19 cellular contexts compared by ENCODE assay signal in the genomic region with DNA sequence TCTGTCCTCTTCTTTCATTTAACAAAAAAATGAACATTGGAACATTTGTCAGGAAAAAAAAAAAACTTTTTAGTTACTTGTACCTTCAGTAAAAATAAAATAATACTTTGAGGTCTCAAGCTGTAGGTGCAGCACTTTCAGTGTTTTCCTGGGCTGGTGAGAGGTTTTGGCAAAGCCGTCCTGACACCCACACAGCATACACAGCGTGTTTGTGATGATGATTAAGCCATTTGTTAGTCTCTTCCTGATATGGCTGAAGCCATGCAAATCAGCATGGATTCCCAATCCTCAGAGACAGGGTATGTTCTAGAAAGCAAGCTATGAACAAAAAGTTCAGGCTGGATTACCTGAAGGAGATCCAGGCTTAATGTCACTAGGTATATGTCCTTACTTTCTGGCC.
DNase-seq lines count a peak whose midpoint lies in the region; ATAC-seq, FAIRE-seq and TF ChIP-seq lines count a peak whose summit lies in the region.
"Had no signal": no experiment of that assay in that cellular context is flagged by ENCODE, and none has a peak within 500 bp of the region (broad histone marks: within the 10 kb centered on the region; RNA-seq: fewer than 3 reads in every experiment).

No MANE protein-coding gene starts in this region.

- H3K79me1 ChIP-seq in mesenchymal stem cell (replicated peaks; ENCODE audit: low read length, poor library complexity, severe bottlenecking): no peaks in the 10 kb centered on the region

- H3K14ac ChIP-seq in mesenchymal stem cell (ENCODE audit: low read length in 2 of 2): no peak overlapping the region

- H4K8ac ChIP-seq in mesenchymal stem cell (ENCODE audit: low read length): no peak overlapping the region

- H3K36me3 Mint-ChIP-seq in MCF 10A (ENCODE audit: insufficient read depth, unreplicated experiment): no peaks in the 10 kb centered on the region

- H3K4me1 ChIP-seq in breast epithelium (no peaks in the 10 kb centered on the region), mesenchymal stem cell (ENCODE audit: control insufficient read depth, insufficient read depth, low read depth, low read length) (no peaks in the 10 kb centered on the region), foreskin keratinocyte (no peaks in the 10 kb centered on the region)

- POLR2A ChIA-PET in MCF 10A (lab: Yijun Ruan, JAX): no interaction called here

- H2AFZ ChIP-seq in mesenchymal stem cell (ENCODE audit: low read depth, low read length): no peak overlapping the region

- H2AK5ac ChIP-seq in mesenchymal stem cell (ENCODE audit: low read length, severe bottlenecking): no peak overlapping the region

- no peak overlapping the region for H3K27ac ChIP-seq in breast epithelium
- no peak overlapping the region for H3K27ac ChIP-seq in mesenchymal stem cell (ENCODE audit: low read length, poor library complexity, severe bottlenecking)
- no peak overlapping the region for H3K27ac ChIP-seq in caudate nucleus (ENCODE audit: low read depth, low read length)
- no peak overlapping the region for H3K27ac ChIP-seq in foreskin keratinocyte
- H3K27ac ChIP-seq: HL-60, KMS-11 had no signal

- peak overlapping the region; percentile 15 for H3K9ac ChIP-seq in mesenchymal stem cell (ENCODE audit: low read length)
- H3K9ac ChIP-seq: KMS-11 had no signal

- no peak overlapping the region for H2BK15ac ChIP-seq in mesenchymal stem cell (ENCODE audit: low read depth, poor library complexity, severe bottlenecking)

- no TSS peak for BruUV-seq in MCF 10A (replicated peaks; lab: Mats Ljungman, UMichigan)

- H3K23ac ChIP-seq in mesenchymal stem cell (ENCODE audit: low read length in 2 of 2): no peak overlapping the region

- no peaks in the 10 kb centered on the region for H3K36me3 ChIP-seq in breast epithelium
- H3K36me3 ChIP-seq in bronchial epithelial cell (ENCODE audit: control insufficient read depth, insufficient read depth, low read length): no peaks in the 10 kb centered on the region
- no peaks in the 10 kb centered on the region for H3K36me3 ChIP-seq in mesenchymal stem cell (ENCODE audit: control insufficient read depth in 1 of 2, insufficient read depth in 2 of 2, low read depth in 1 of 2, low read length in 2 of 2)
- H3K36me3 ChIP-seq in MG63: no peaks in the 10 kb centered on the region

- H3K27ac Mint-ChIP-seq in MCF 10A (ENCODE audit: low read depth, unreplicated experiment): no peak overlapping the region

- H3K4me3 Mint-ChIP-seq in MCF 10A (ENCODE audit: unreplicated experiment): no peak overlapping the region

- peak; percentile 31 for DNase-seq in MCF 10A (ENCODE audit: unreplicated experiment)
- no peak for DNase-seq in breast epithelium (ENCODE audit: low spot score in 2 of 2)
- peak; percentile 67 for DNase-seq in bronchial epithelial cell (ENCODE audit: low read depth)
- DNase-seq in mesenchymal stem cell: no peak
- DNase-seq in caudate nucleus (lab: John Stamatoyannopoulos, UW): no peak
- DNase-seq in foreskin keratinocyte: no peak
- DNase-seq in MG63: no peak
- DNase-seq in iPS-NIHi11 (ENCODE audit: low spot score): no peak
- DNase-seq: 8988T, C1 segment of cervical spinal cord, DMS153, MM.1S, NCI-H1105, NCI-H187 treated with DMSO at 0.1 percent for 48 hours, NCI-H2171, NCI-H524, RPMI8226 had no signal

- TF ChIP-seq CTCF in MCF 10A (IDR thresholded peaks at IDR 0.05; ENCODE audit: unreplicated experiment) (no peak), breast epithelium (IDR thresholded peaks at IDR 0.05) (no peak), bronchial epithelial cell (IDR thresholded peaks at IDR 0.05; ENCODE audit: insufficient read depth, low read length, severe bottlenecking) (no peak), foreskin keratinocyte (conservative IDR thresholded peaks at IDR 0.05) (no peak)

- H2BK5ac ChIP-seq in mesenchymal stem cell (ENCODE audit: low read depth, low read length, poor library complexity, severe bottlenecking): no peak overlapping the region

- H3K27me3 ChIP-seq in breast epithelium: no peaks in the 10 kb centered on the region
- H3K27me3 ChIP-seq in bronchial epithelial cell (ENCODE audit: control insufficient read depth, insufficient read depth, low read length): no peaks in the 10 kb centered on the region
- H3K27me3 ChIP-seq in mesenchymal stem cell (ENCODE audit: control insufficient read depth in 1 of 2, insufficient read depth in 1 of 2, low read length in 2 of 2): peaks cover 11 to 16% of the 10 kb centered on the region in 2 experiments
- H3K27me3 ChIP-seq in foreskin keratinocyte: no peaks in the 10 kb centered on the region
- peaks cover 3% of the 10 kb centered on the region; the same call in 1 of the 2 replicates for H3K27me3 ChIP-seq in MG63

- intact Hi-C loops in MCF 10A (cut with micrococcal nuclease): loop anchor here (5.0 to 10.0 kb wide), 5 partner anchors 123 to 1606 kb away; no protein-coding TSS in a partner anchor
- intact Hi-C loops in breast epithelium (cut with DNase I; ENCODE audit: low total_unique reads): no loop called here

- H3K27me3 Mint-ChIP-seq in MCF 10A (ENCODE audit: insufficient read depth, unreplicated experiment): no peaks in the 10 kb centered on the region

- CTCF ChIA-PET in MCF 10A (lab: Yijun Ruan, JAX): interaction anchor here (0.6 to 3.0 kb wide), 12 partner anchors 11 to 1101 kb away, joined by 3 to 14 read pairs (median 4); no protein-coding TSS in a partner anchor

- no peak overlapping the region for H3K4ac ChIP-seq in mesenchymal stem cell (ENCODE audit: low read depth in 1 of 2, low read length in 2 of 2)

- H2BK120ac ChIP-seq in mesenchymal stem cell (ENCODE audit: low read depth, low read length): no peak overlapping the region

- no peak overlapping the region for H2BK12ac ChIP-seq in mesenchymal stem cell (ENCODE audit: low read length in 2 of 2)

- no peak for ATAC-seq in foreskin keratinocyte

- no peaks in the 10 kb centered on the region for H3K9me3 ChIP-seq in breast epithelium
- H3K9me3 ChIP-seq in mesenchymal stem cell (ENCODE audit: control insufficient read depth, low read length): no peaks in the 10 kb centered on the region
- H3K9me3 ChIP-seq in MG63: no peaks in the 10 kb centered on the region

- no peak overlapping the region for H3K4me2 ChIP-seq in mesenchymal stem cell (ENCODE audit: low read length, poor library complexity, severe bottlenecking)
- H3K4me2 ChIP-seq: KMS-11 had no signal

- H3K4me3 ChIP-seq in breast epithelium (no peak overlapping the region), bronchial epithelial cell (ENCODE audit: low read depth, low read length) (no peak overlapping the region), mesenchymal stem cell (ENCODE audit: insufficient read depth in 1 of 2, low read depth in 1 of 2, low read length in 2 of 2) (no peak overlapping the region), MG63 (no peak overlapping the region)

- WGBS in mesenchymal stem cell: 83% methylated on average over 2 of the region's 2 CpGs

- no peak for TF ChIP-seq POLR2A in breast epithelium (IDR thresholded peaks at IDR 0.05)

- H3K4me1 Mint-ChIP-seq in MCF 10A (ENCODE audit: insufficient read depth, unreplicated experiment): no peaks in the 10 kb centered on the region

- no peak for FAIRE-seq in bronchial epithelial cell (lab: Jason Lieb, UNC)

- no peaks in the 10 kb centered on the region for H3K9me3 Mint-ChIP-seq in MCF 10A (ENCODE audit: unreplicated experiment)

- no peak overlapping the region for H4K91ac ChIP-seq in mesenchymal stem cell (ENCODE audit: low read length)

- H3K18ac ChIP-seq in mesenchymal stem cell (ENCODE audit: low read depth in 1 of 2, low read length in 2 of 2): no peak overlapping the region

Comparison
In these comparisons a context has a peak if more than half of its experiments do, and no peak if none do; other contexts are left out.
1. DNase-seq: peak in MCF 10A (single experiment) and bronchial epithelial cell (single experiment); none in breast epithelium (0 of 2), mesenchymal stem cell (single experiment), caudate nucleus (0 of 61), foreskin keratinocyte (0 of 2), MG63 (single experiment) and iPS-NIHi11 (single experiment).